10 cellular contexts compared by ENCODE assay signal in the genomic region with DNA sequence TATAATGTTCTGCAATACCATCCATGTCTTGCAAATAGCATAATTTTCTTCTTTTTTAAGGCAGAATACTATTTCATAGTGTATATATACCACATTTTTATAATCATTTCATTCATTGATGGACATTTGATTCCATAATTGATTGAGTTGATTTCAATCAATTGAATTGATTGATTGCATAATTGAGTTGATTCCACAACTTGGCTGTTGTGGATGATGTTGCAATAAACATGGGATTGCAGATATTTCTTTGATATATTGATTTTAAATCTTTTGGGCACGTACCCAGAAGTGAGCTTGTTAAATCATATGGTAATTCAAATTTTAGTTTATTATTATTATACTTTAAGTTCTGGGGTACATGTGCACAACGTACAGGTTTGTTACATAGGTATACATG.
"Had no signal": no experiment of that assay in that cellular context is flagged by ENCODE, and none has a peak within 500 bp of the region (broad histone marks: within the 10 kb centered on the region; RNA-seq: fewer than 3 reads in every experiment).

No MANE protein-coding gene starts in this region.

- H3K4me2 ChIP-seq: GM23338 had no signal

- FAIRE-seq: H1, H54 had no signal

- H3K4me3 ChIP-seq: GM23248, GM23338, HAP-1 had no signal

- H3K9me3 ChIP-seq: HAP-1 had no signal

- H3K36me3 ChIP-seq: HAP-1 had no signal

- ATAC-seq: GM23338, HCT116 had no signal

- DNase-seq: GM23248, H7, H9, HCEC 1CT, HFFc6 had no signal

- H3K27ac ChIP-seq: GM23248 had no signal

- H2AFZ ChIP-seq: GM23248 had no signal

- H3K4me1 ChIP-seq: HAP-1 had no signal

- H3K9ac ChIP-seq: GM23248 had no signal
